Comparison of ENCODE assay signal across 8 cellular contexts in genomic region chr16:53207810-53208752, GRCh38.
A peak's percentile ranks its signal among the peaks of the same experiment; 100 is the strongest.
DNase-seq lines count a peak whose midpoint lies in the region; ATAC-seq lines count a peak whose summit lies in the region.

No MANE protein-coding gene starts in this region.

- peak overlapping the region; percentile 90 for H3K4me2 ChIP-seq in trophoblast cell (ENCODE audit: low read length)

- H2AK5ac ChIP-seq in trophoblast cell (ENCODE audit: low read length) = no peak overlapping the region

- no peak overlapping the region for H3K4ac ChIP-seq in trophoblast cell (ENCODE audit: low read depth, low read length)

- no peaks in the 10 kb centered on the region for H3K79me2 ChIP-seq in trophoblast cell (ENCODE audit: control insufficient read depth, insufficient read depth, low read length, poor library complexity)

- no peaks in the 10 kb centered on the region for H3K27me3 ChIP-seq in trophoblast cell (ENCODE audit: insufficient read depth, low read length)

- no peak overlapping the region for H3K23ac ChIP-seq in trophoblast cell (ENCODE audit: low read length)

- no CpG with 5 or more reads among the region's 8 CpGs for WGBS in trophoblast cell (ENCODE audit: extremely low coverage, insufficient coverage, insufficient read length)

- no peak overlapping the region for H3K18ac ChIP-seq in trophoblast cell (ENCODE audit: low read length)

- H3K36me3 ChIP-seq in trophoblast cell (ENCODE audit: control insufficient read depth in 1 of 2, insufficient read depth in 2 of 2, low read length in 2 of 2) = no peaks in the 10 kb centered on the region

- H4K12ac ChIP-seq in trophoblast cell (ENCODE audit: low read depth, low read length) = peak overlapping the region; percentile 26

- peak overlapping the region; percentile 70 for H4K8ac ChIP-seq in trophoblast cell (ENCODE audit: low read depth, low read length)

- H3K27ac ChIP-seq in angular gyrus (ENCODE audit: low read depth, low read length) = peak overlapping the region; percentile 94
- H3K27ac ChIP-seq in trophoblast cell (ENCODE audit: low read depth, low read length) = peak overlapping the region; percentile 96

- no peaks in the 10 kb centered on the region for H3K9me3 ChIP-seq in trophoblast cell (ENCODE audit: insufficient read depth, low read depth, low read length)

- H3K14ac ChIP-seq in trophoblast cell (ENCODE audit: low read length) = no peak overlapping the region

- H3K9ac ChIP-seq in trophoblast cell (ENCODE audit: low read length) = peak overlapping the region; percentile 66

- H2BK120ac ChIP-seq in trophoblast cell (ENCODE audit: insufficient read depth, low read length, poor library complexity) = no peak overlapping the region

- peak overlapping the region; percentile 69 for H2BK5ac ChIP-seq in trophoblast cell (ENCODE audit: low read depth, low read length, poor library complexity)

- no peak overlapping the region for H4K91ac ChIP-seq in trophoblast cell (ENCODE audit: low read depth, low read length)

- peaks cover 7% of the 10 kb centered on the region for H3K79me1 ChIP-seq in trophoblast cell (ENCODE audit: low read length)

- peak; percentile 88 for DNase-seq in EH (ENCODE audit: low read depth)
- peak; percentile 57 for DNase-seq in HK-2 (ENCODE audit: unreplicated experiment)
- peak; percentile 82 for DNase-seq in NCI-H774 (lab: John Stamatoyannopoulos, UW)
- no peak for DNase-seq in left ventricle myocardium superior
- peak; percentile 3 to 48 for DNase-seq in trophoblast cell
- no peak for DNase-seq in activated CD8-positive, alpha-beta memory T cell treated with anti-CD3 and anti-CD28 coated beads for 24 hours

- H2AFZ ChIP-seq in trophoblast cell (ENCODE audit: insufficient read depth, low read length, poor library complexity) = no peak overlapping the region

- intact Hi-C loops in left ventricle myocardium superior (cut with micrococcal nuclease) = loop anchor here (10.0 kb wide), 1 partner anchor 153 kb away; the partner anchor contains the start of genes CHD9 and CHD9NB

- H3K4me3 ChIP-seq in trophoblast cell (ENCODE audit: low read depth, low read length) = no peak overlapping the region

- H3K4me1 ChIP-seq in trophoblast cell (ENCODE audit: control insufficient read depth in 1 of 2, insufficient read depth in 2 of 2, low read length in 2 of 2) = no peaks in the 10 kb centered on the region

- ATAC-seq in GM21360 (IDR thresholded peaks at IDR 0.05; ENCODE audit: unreplicated experiment) (peak; percentile 79), left ventricle myocardium superior (peak; percentile 96)

- H2BK12ac ChIP-seq in trophoblast cell (ENCODE audit: low read length) = no peak overlapping the region

Comparison
In these comparisons a context has a peak if more than half of its experiments do, and no peak if none do; other contexts are left out.
1. DNase-seq: peak in EH (single experiment), HK-2 (single experiment), NCI-H774 (single experiment) and trophoblast cell (2 of 2); none in left ventricle myocardium superior (single experiment) and activated CD8-positive, alpha-beta memory T cell treated with anti-CD3 and anti-CD28 coated beads for 24 hours (single experiment).